In genomic region chr10:115963848-115964247, GRCh38 we compare ENCODE assay signal across 11 cellular contexts.
A peak's percentile ranks its signal among the peaks of the same experiment; 100 is the strongest.
DNase-seq lines count a peak whose midpoint lies in the region; ATAC-seq and TF ChIP-seq lines count a peak whose summit lies in the region.
"Had no signal": no experiment of that assay in that cellular context is flagged by ENCODE, and none has a peak within 500 bp of the region (broad histone marks: within the 10 kb centered on the region; RNA-seq: fewer than 3 reads in every experiment).

No MANE protein-coding gene starts in this region.

- no peak for TF ChIP-seq POLR2A in gastrocnemius medialis (IDR thresholded peaks at IDR 0.05)

- H3K4me2 ChIP-seq in MM.1S (ENCODE audit: low read depth, low read length): peak overlapping the region; percentile 37; the same call in 1 of the 2 replicates

- H3K27ac Mint-ChIP-seq in neural crest cell (ENCODE audit: unreplicated experiment): no peak overlapping the region
- H3K27ac Mint-ChIP-seq: activated CD4-positive, alpha-beta T cell treated with anti-CD3 and anti-CD28 coated beads, Interleukin-2, amount 10 ng/mL, durations not matched to agents 24 days and 14 days; activated naive CD8-positive, alpha-beta T cell had no signal

- intact Hi-C loops in gastrocnemius medialis (cut with DNase I; ENCODE audit: low total_unique reads): no loop called here

- H3K9me2 ChIP-seq in MM.1S (replicated peaks; ENCODE audit: insufficient read depth, low read length): no peaks in the 10 kb centered on the region

- no peaks in the 10 kb centered on the region for H3K36me3 ChIP-seq in MM.1S (replicated peaks; ENCODE audit: insufficient read depth, low read length)
- no peaks in the 10 kb centered on the region for H3K36me3 ChIP-seq in brain microvascular endothelial cell (replicated peaks)
- H3K36me3 ChIP-seq in gastrocnemius medialis: no peaks in the 10 kb centered on the region

- no peaks in the 10 kb centered on the region for H3K27me3 Mint-ChIP-seq in neural crest cell (ENCODE audit: low read depth)
- H3K27me3 Mint-ChIP-seq: activated CD4-positive, alpha-beta T cell treated with anti-CD3 and anti-CD28 coated beads, Interleukin-2, amount 10 ng/mL, durations not matched to agents 24 days and 14 days had no signal

- H3K27me3 ChIP-seq in MM.1S (replicated peaks; ENCODE audit: insufficient read depth, low read length) (no peaks in the 10 kb centered on the region), brain microvascular endothelial cell (replicated peaks) (no peaks in the 10 kb centered on the region), gastrocnemius medialis (no peaks in the 10 kb centered on the region)

- H3K4me3 ChIP-seq in MM.1S (ENCODE audit: low read length): no peak overlapping the region
- no peak overlapping the region for H3K4me3 ChIP-seq in brain microvascular endothelial cell (ENCODE audit: low read depth, low read length)
- H3K4me3 ChIP-seq in gastrocnemius medialis: no peak overlapping the region

- peaks cover 11% of the 10 kb centered on the region for H3K4me1 ChIP-seq in MM.1S (ENCODE audit: low read length)
- H3K4me1 ChIP-seq in gastrocnemius medialis: no peaks in the 10 kb centered on the region

- no peaks in the 10 kb centered on the region for H3K9me3 ChIP-seq in MM.1S (replicated peaks; ENCODE audit: insufficient read depth, low read length)
- H3K9me3 ChIP-seq in gastrocnemius medialis: no peaks in the 10 kb centered on the region

- ATAC-seq in gastrocnemius medialis: no peak
- no peak for ATAC-seq in GM18511 (IDR thresholded peaks at IDR 0.05; ENCODE audit: unreplicated experiment)

- no peaks in the 10 kb centered on the region for H3F3A ChIP-seq in MM.1S (ENCODE audit: insufficient read depth, low read length)

- peak; percentile 63 for TF ChIP-seq CTCF in MM.1S (IDR thresholded peaks at IDR 0.05; ENCODE audit: low read length)
- peak; percentile 60 for TF ChIP-seq CTCF in brain microvascular endothelial cell (IDR thresholded peaks at IDR 0.05; ENCODE audit: low read depth, low read length, missing control alignments)
- TF ChIP-seq CTCF in neural crest cell (conservative IDR thresholded peaks at IDR 0.05): peak; percentile 34
- no peak for TF ChIP-seq CTCF in gastrocnemius medialis (IDR thresholded peaks at IDR 0.05 in 4 of 5, conservative IDR thresholded peaks at IDR 0.05 in 1 of 5)

- H3K79me2 ChIP-seq in MM.1S (ENCODE audit: low read length): no peaks in the 10 kb centered on the region

- H3K27ac ChIP-seq in MM.1S (ENCODE audit: low read length): peak overlapping the region; percentile 12; the same call in 1 of the 2 replicates
- H3K27ac ChIP-seq in brain microvascular endothelial cell: no peak overlapping the region
- no peak overlapping the region for H3K27ac ChIP-seq in gastrocnemius medialis

- peak; percentile 34 for DNase-seq in EL
- peak; percentile 82 for DNase-seq in MM.1S
- DNase-seq in brain microvascular endothelial cell: peak; percentile 34
- no peak for DNase-seq in neural crest cell (ENCODE audit: low read depth, low spot score)
- no peak for DNase-seq in gastrocnemius medialis
- no peak for DNase-seq in HPDE6-E6E7 (ENCODE audit: extremely low spot score)
- DNase-seq in mucosa of gallbladder (ENCODE audit: low spot score): no peak
- DNase-seq: activated CD4-positive, alpha-beta T cell treated with anti-CD3 and anti-CD28 coated beads, Interleukin-2, amount 10 ng/mL, durations not matched to agents 24 days and 14 days; Karpas-422 had no signal

- H3K9ac ChIP-seq in MM.1S (ENCODE audit: low read length): no peak overlapping the region

- H3K4me1 Mint-ChIP-seq in neural crest cell: peaks cover 5% of the 10 kb centered on the region
- H3K4me1 Mint-ChIP-seq: activated CD4-positive, alpha-beta T cell treated with anti-CD3 and anti-CD28 coated beads, Interleukin-2, amount 10 ng/mL, durations not matched to agents 24 days and 14 days had no signal

- no peaks in the 10 kb centered on the region for H4K20me1 ChIP-seq in MM.1S (ENCODE audit: insufficient read depth, low read length)

- no peaks in the 10 kb centered on the region for H3K9me3 Mint-ChIP-seq in neural crest cell
- H3K9me3 Mint-ChIP-seq: activated CD4-positive, alpha-beta T cell treated with anti-CD3 and anti-CD28 coated beads, Interleukin-2, amount 10 ng/mL, durations not matched to agents 24 days and 14 days had no signal

- H3K36me3 Mint-ChIP-seq in neural crest cell (ENCODE audit: low read depth): peaks cover 3% of the 10 kb centered on the region
- H3K36me3 Mint-ChIP-seq: activated naive CD8-positive, alpha-beta T cell had no signal

- H2AFZ ChIP-seq in MM.1S (ENCODE audit: low read length): peak overlapping the region; percentile 80

- H3K4me3 Mint-ChIP-seq in neural crest cell: no peak overlapping the region
- H3K4me3 Mint-ChIP-seq: activated CD4-positive, alpha-beta T cell treated with anti-CD3 and anti-CD28 coated beads, Interleukin-2, amount 10 ng/mL, durations not matched to agents 24 days and 14 days; activated naive CD8-positive, alpha-beta T cell had no signal

- in situ Hi-C loops in brain microvascular endothelial cell (cut with HindIII; ENCODE audit: low pct_ligation_motif_present, low sequenced_read_pairs): no loop called here
- in situ Hi-C loops in gastrocnemius medialis (cut with MboI; ENCODE audit: low sequenced_read_pairs in 4 of 4): no loop called here

Comparison
In these comparisons a context has a peak if more than half of its experiments do, and no peak if none do; other contexts are left out.
1. DNase-seq: peak in EL (single experiment), MM.1S (single experiment) and brain microvascular endothelial cell (single experiment); none in neural crest cell (single experiment), gastrocnemius medialis (0 of 2), HPDE6-E6E7 (single experiment) and mucosa of gallbladder (single experiment).
2. CTCF ChIP-seq: peak in MM.1S (single experiment), brain microvascular endothelial cell (single experiment) and neural crest cell (single experiment); none in gastrocnemius medialis (0 of 5).